In the genomic region with DNA sequence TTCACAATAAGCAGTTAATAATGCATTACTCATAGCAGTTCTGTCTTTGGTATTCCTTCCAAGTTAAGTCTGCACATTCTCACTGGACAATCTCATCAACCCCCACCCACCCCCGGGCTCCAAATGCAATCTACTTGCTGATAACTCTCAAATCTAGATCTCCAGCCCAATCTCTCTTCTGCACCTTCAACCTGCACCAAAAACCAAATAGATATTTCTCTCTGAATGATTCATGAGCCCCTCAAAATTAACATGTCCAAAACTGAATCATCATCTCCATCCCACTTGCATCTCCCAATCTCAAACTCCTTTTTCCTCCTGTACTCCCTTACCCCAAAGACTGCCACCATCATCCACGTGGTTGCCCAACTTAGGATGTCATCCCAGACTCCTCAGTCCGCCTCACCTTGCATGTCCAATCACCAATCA, we compare ENCODE assay signal across 18 cellular contexts. TPM values are rescaled to one million over a fixed set of nuclear protein-coding genes. Genes with fewer than 3 reads are reported as not detected.
A peak's percentile ranks its signal among the peaks of the same experiment; 100 is the strongest.
DNase-seq lines count a peak whose midpoint lies in the region; ATAC-seq, FAIRE-seq and TF ChIP-seq lines count a peak whose summit lies in the region.
"Had no signal": no experiment of that assay in that cellular context is flagged by ENCODE, and none has a peak within 500 bp of the region (broad histone marks: within the 10 kb centered on the region; RNA-seq: fewer than 3 reads in every experiment).

No MANE protein-coding gene starts in this region.

- no peaks in the 10 kb centered on the region for H3K27me3 Mint-ChIP-seq in type B pancreatic cell

- H3K4me3 ChIP-seq in HepG2 (replicated peaks in 1 of 3; ENCODE audit: insufficient read depth in 1 of 3, low read depth in 2 of 3, low read length in 3 of 3) = peak overlapping the region; percentile 19 to 35 (median 33); a peak in 4 of 6 replicates
- no peak overlapping the region for H3K4me3 ChIP-seq in right lobe of liver
- peak overlapping the region in 1 of 2 donors; percentile 25 for H3K4me3 ChIP-seq in foreskin fibroblast (ENCODE audit: low read depth in 1 of 2, low read length in 2 of 2)
- H3K4me3 ChIP-seq: lower lobe of right lung, pancreas, SJCRH30, thoracic aorta had no signal

- ATAC-seq in HepG2 = no peak
- no peak for ATAC-seq in right lobe of liver
- ATAC-seq in SK-N-SH treated with all-trans-retinoic acid at 6 μM for 48 hours = no peak
- ATAC-seq in GM21447 (IDR thresholded peaks at IDR 0.05; ENCODE audit: unreplicated experiment) = no peak
- ATAC-seq: lower lobe of right lung, pancreas had no signal

- TF ChIP-seq POLR2A in HepG2 (IDR thresholded peaks at IDR 0.05; ENCODE audit: insufficient read depth in 1 of 2, low read depth in 2 of 2, low read length in 2 of 2) (no peak), right lobe of liver (IDR thresholded peaks at IDR 0.05) (no peak)

- no peak overlapping the region for H2AFZ ChIP-seq in HepG2 (ENCODE audit: low read length)

- intact Hi-C loops in HepG2 (cut with micrococcal nuclease; ENCODE audit: unreplicated experiment) (loop anchor here (5.0 kb wide), 1 partner anchor 63 kb away; no protein-coding TSS in a partner anchor), right lobe of liver (cut with DNase I) (no loop called here)

- H3K4me1 Mint-ChIP-seq in type B pancreatic cell (ENCODE audit: unreplicated experiment) = peaks cover 32% of the 10 kb centered on the region

- peaks cover 6% of the 10 kb centered on the region for H3K36me3 Mint-ChIP-seq in type B pancreatic cell

- DNase-seq in HepG2 (ENCODE audit: low spot score) (no peak), right lobe of liver (no peak), foreskin fibroblast (peak; percentile 36 to 71), type B pancreatic cell (ENCODE audit: extremely low spot score, unreplicated experiment) (no peak), NCI-H510A (lab: John Stamatoyannopoulos, UW) (no peak), urothelium cell line (ENCODE audit: low spot score) (no peak)
- DNase-seq: activated CD8-positive, alpha-beta memory T cell treated with anti-CD3 and anti-CD28 coated beads for 24 hours; DMS53; lower lobe of right lung; pancreas; SJCRH30; stimulated activated CD4-positive, alpha-beta T cell treated with anti-CD3 and anti-CD28 coated beads, Interleukin-15, amount 100 ng/mL, for 24 hours had no signal

- no TSS peak for BruUV-seq in HepG2 (replicated peaks; lab: Mats Ljungman, UMichigan)

- peak overlapping the region; percentile 53 for H3K4me3 Mint-ChIP-seq in type B pancreatic cell

- H3K9me3 Mint-ChIP-seq in type B pancreatic cell = no peaks in the 10 kb centered on the region

- FAIRE-seq in HepG2 (lab: Jason Lieb, UNC) = no peak
- no peak for FAIRE-seq in urothelium cell line (lab: Jason Lieb, UNC)
- FAIRE-seq: A204.1, GM12892, GM19239, pancreas had no signal

- WGBS in HepG2 (ENCODE audit: low lambda C conversion rate) = 76% methylated on average over 3 of the region's 3 CpGs
- 78% methylated on average over 3 of the region's 3 CpGs for WGBS in right lobe of liver (ENCODE audit: insufficient coverage, low coverage, low lambda C conversion rate, missing lambda C conversion rate)

- TF ChIP-seq CTCF in HepG2 (CRISPR knock-in tag; IDR thresholded peaks at IDR 0.05) = no peak
- TF ChIP-seq CTCF in right lobe of liver (IDR thresholded peaks at IDR 0.05) = no peak
- TF ChIP-seq CTCF in foreskin fibroblast (IDR thresholded peaks at IDR 0.05; ENCODE audit: low read depth, low read length) = no peak
- no peak for TF ChIP-seq CTCF in type B pancreatic cell (conservative IDR thresholded peaks at IDR 0.05)

- H3K27me3 ChIP-seq in HepG2 (ENCODE audit: control insufficient read depth in 1 of 2, insufficient read depth in 2 of 2, low read length in 2 of 2) = peaks cover 0 to 5% of the 10 kb centered on the region in 2 experiments; a peak in 2 of 5 replicates
- H3K27me3 ChIP-seq in right lobe of liver = no peaks in the 10 kb centered on the region
- H3K27me3 ChIP-seq: pancreas, SJCRH30 had no signal

- peaks cover 3% of the 10 kb centered on the region for H4K20me1 ChIP-seq in HepG2 (ENCODE audit: insufficient read depth, low read length)

- H3K4me1 ChIP-seq in HepG2 (ENCODE audit: insufficient read depth, low read length) (peaks cover 61% of the 10 kb centered on the region), right lobe of liver (peaks cover 0 to 29% (median 3%) of the 10 kb centered on the region in 4 donors)

- H3K27ac ChIP-seq in HepG2 (ENCODE audit: extremely low read length, insufficient read depth, low read length) = no peak overlapping the region
- no peak overlapping the region for H3K27ac ChIP-seq in right lobe of liver
- H3K27ac ChIP-seq: lower lobe of right lung, pancreas, SJCRH30, thoracic aorta had no signal

- H3K9me3 ChIP-seq in HepG2 (ENCODE audit: low read length) (no peaks in the 10 kb centered on the region), right lobe of liver (no peaks in the 10 kb centered on the region)
- H3K9me3 ChIP-seq: lower lobe of right lung, pancreas, thoracic aorta had no signal

- no peak for TF ChIP-seq EP300 in HepG2 (IDR thresholded peaks at IDR 0.05; ENCODE audit: low read depth in 2 of 2, low read length in 2 of 2)
- TF ChIP-seq EP300 in HepG2 (CRISPR knock-in tag; IDR thresholded peaks at IDR 0.05; ENCODE audit: borderline replicate concordance) = no peak

- POLR2A ChIA-PET in HepG2 (lab: Yijun Ruan, JAX) = no interaction called here

- in situ Hi-C loops in HepG2 (cut with HindIII; ENCODE audit: extremely low pct_ligation_motif_present, low pct_unique_long_range_greater_than_20kb) = loop anchor here (5.0 kb wide), 1 partner anchor 47 kb away; no protein-coding TSS in a partner anchor

- CTCF ChIA-PET in HepG2 (lab: Yijun Ruan, JAX; ENCODE audit: low intra/inter-chr PET ratio, low total read pairs) = no interaction called here

- H3K9ac ChIP-seq in HepG2 (ENCODE audit: insufficient read depth, low read depth, low read length) = peak overlapping the region; percentile 43; the same call in 1 of the 2 replicates

- H3K36me3 ChIP-seq in HepG2 (replicated peaks in 1 of 2; ENCODE audit: control insufficient read depth in 1 of 2, insufficient read depth in 2 of 2, low read length in 2 of 2) (peaks cover 0 to 2% of the 10 kb centered on the region in 2 experiments; a peak in 1 of 5 replicates), right lobe of liver (no peaks in the 10 kb centered on the region)
- H3K36me3 ChIP-seq: lower lobe of right lung, pancreas, SJCRH30, thoracic aorta had no signal

- H3K4me2 ChIP-seq in HepG2 (ENCODE audit: low read depth, low read length) = peak overlapping the region; percentile 75

- peaks cover 82% of the 10 kb centered on the region for H3K79me2 ChIP-seq in HepG2 (ENCODE audit: insufficient read depth, low read length)

- peak overlapping the region; percentile 16 for H3K27ac Mint-ChIP-seq in type B pancreatic cell

- no peak for TF ChIP-seq RAD21 in HepG2 (CRISPR knock-in tag; IDR thresholded peaks at IDR 0.05)

TF ChIP-seq in SK-N-SH treated with all-trans-retinoic acid at 6 μM for 48 hours, 23 proteins besides CTCF, POLR2A, EP300 and RAD21:
- TF ChIP-seq ZC3H10 (CRISPR knock-in tag; IDR thresholded peaks at IDR 0.05) (no peak), ISL1 (CRISPR knock-in tag; IDR thresholded peaks at IDR 0.05) (peak; percentile 34; the same call in 1 of the 2 replicates)

RNA-seq across cellular contexts. Expression of a gene that starts 2.7 kb away (rescaled TPM):
- total RNA-seq in HepG2 (2016; rRNA removed; fragmentation: Illumina TruSeq; extraction: Trizol) (45.7 and 86.5 TPM in 2 replicates), right lobe of liver (10 to 100 TPM; 14.1 to 28.4 (median 20.1) TPM), type B pancreatic cell (ENCODE audit: low replicate concordance) (49.5 and 61.1 TPM in 2 replicates)
- 46.8 and 74.6 TPM in 2 replicates for total RNA-seq in HepG2 (2016; cell fraction: cytosol; rRNA removed; fragmentation: Illumina TruSeq; extraction: Trizol; ENCODE audit: low read depth)
- 45.2 and 92.2 TPM in 2 replicates for total RNA-seq in HepG2 (2016; cell fraction: insoluble cytoplasmic fraction; rRNA removed; fragmentation: Illumina TruSeq; extraction: Trizol)
- total RNA-seq in HepG2 (2016; cell fraction: membrane; rRNA removed; fragmentation: Illumina TruSeq; extraction: Trizol) = 21.4 and 37.0 TPM in 2 replicates
- total RNA-seq in HepG2 (2016; cell fraction: nucleus; rRNA removed; fragmentation: Illumina TruSeq; extraction: Trizol) = 59.1 and 70.9 TPM in 2 replicates
- polyA plus RNA-seq in HepG2 (2011; rRNA removed) = 63.7 and 67.2 TPM in 2 replicates
- 19.3 and 26.1 TPM in 2 replicates for polyA plus RNA-seq in HepG2 (2011; cell fraction: cytosol; rRNA removed)
- 30.9 and 36.5 TPM in 2 replicates for polyA plus RNA-seq in HepG2 (2011; cell fraction: nucleus; rRNA removed)
- polyA plus RNA-seq in HepG2 (2012) = 54.6 and 80.6 TPM in 2 replicates
- polyA plus RNA-seq in HepG2 (2016; cell fraction: cytosol; fragmentation: Illumina TruSeq; extraction: Trizol; ENCODE audit: low read depth) = 54.4 and 111 TPM in 2 replicates
- 56.4 and 65.2 TPM in 2 replicates for polyA plus RNA-seq in HepG2 (2016; cell fraction: insoluble cytoplasmic fraction; fragmentation: Illumina TruSeq; extraction: Trizol; ENCODE audit: low read depth)
- polyA plus RNA-seq in HepG2 (2016; cell fraction: membrane; fragmentation: Illumina TruSeq; extraction: Trizol; ENCODE audit: low read depth) = 31.9 and 34.2 TPM in 2 replicates
- 38.7 and 80.4 TPM in 2 replicates for polyA plus RNA-seq in HepG2 (2016; cell fraction: nucleus; fragmentation: Illumina TruSeq; extraction: Trizol; ENCODE audit: insufficient read depth, low read depth)
- polyA minus RNA-seq in HepG2 (2011; rRNA and poly(A)+ RNA removed; ENCODE audit: low replicate concordance) = 19.1 and 113 TPM in 2 replicates
- polyA minus RNA-seq in HepG2 (2011; cell fraction: cytosol; rRNA and poly(A)+ RNA removed) = 121 and 128 TPM in 2 replicates
- polyA minus RNA-seq in HepG2 (2011; cell fraction: nucleus; rRNA and poly(A)+ RNA removed) = 289 and 321 TPM in 2 replicates

Comparison
In these comparisons a context has a peak if more than half of its experiments do, and no peak if none do; other contexts are left out.
1. H3K4me3 ChIP-seq: peak in HepG2 (3 of 3); none in right lobe of liver (0 of 3).
2. DNase-seq: peak in foreskin fibroblast (2 of 2); none in HepG2 (single experiment), right lobe of liver (0 of 3), type B pancreatic cell (single experiment), NCI-H510A (single experiment) and urothelium cell line (single experiment).